ENCODE assay signal across 1 cellular context in genomic region chr2:27518113-27518781, GRCh38.
TF ChIP-seq lines count a peak whose summit lies in the region.

No MANE protein-coding gene starts in this region.

TF ChIP-seq in HepG2, 621 proteins besides CTCF, POLR2A, EP300 and RAD21 (continued from another document):
- TF ChIP-seq ZBTB26 (CRISPR knock-in tag; IDR thresholded peaks at IDR 0.05; ENCODE audit: borderline replicate concordance) (no peak), SPEN (CRISPR knock-in tag; IDR thresholded peaks at IDR 0.05; ENCODE audit: low read depth) (no peak), ARID5B (CRISPR knock-in tag; IDR thresholded peaks at IDR 0.05) (peak; percentile 59; the same call in 1 of the 2 replicates), IRF9 (CRISPR knock-in tag; IDR thresholded peaks at IDR 0.05; ENCODE audit: borderline replicate concordance) (no peak), SKIL (CRISPR knock-in tag; IDR thresholded peaks at IDR 0.05; ENCODE audit: borderline replicate concordance) (peak; percentile 37), RXRB (CRISPR knock-in tag; IDR thresholded peaks at IDR 0.05; ENCODE audit: borderline replicate concordance) (peak; percentile 49; the same call in 1 of the 2 replicates), SRSF4 (IDR thresholded peaks at IDR 0.05; ENCODE audit: low read depth, low read length, poor library complexity, severe bottlenecking) (no peak), LBX2 (CRISPR knock-in tag; IDR thresholded peaks at IDR 0.05; ENCODE audit: borderline replicate concordance) (no peak), ZKSCAN5 (CRISPR knock-in tag; IDR thresholded peaks at IDR 0.05) (no peak), NPAS2 (CRISPR knock-in tag; IDR thresholded peaks at IDR 0.05; ENCODE audit: borderline replicate concordance) (no peak), ZFP37 (CRISPR knock-in tag; IDR thresholded peaks at IDR 0.05; ENCODE audit: borderline replicate concordance) (no peak), RNF2 (conservative IDR thresholded peaks at IDR 0.05; ENCODE audit: low read depth) (no peak), ZNF790 (CRISPR knock-in tag; IDR thresholded peaks at IDR 0.05; ENCODE audit: borderline replicate concordance) (no peak), NR2F6 (IDR thresholded peaks at IDR 0.05) (peak; percentile 55; the same call in 1 of the 2 replicates), NR2F6 (CRISPR knock-in tag; IDR thresholded peaks at IDR 0.05) (0 out of 2 replicates have a peak, but pooled peaks have one; percentile 5), ZNF33A (CRISPR knock-in tag; IDR thresholded peaks at IDR 0.05; ENCODE audit: borderline replicate concordance) (no peak), TRIM24 (CRISPR knock-in tag; IDR thresholded peaks at IDR 0.05) (no peak), ZNF160 (CRISPR knock-in tag; IDR thresholded peaks at IDR 0.05) (peak; percentile 66; the same call in 1 of the 2 replicates), ZNF552 (CRISPR knock-in tag; IDR thresholded peaks at IDR 0.05; ENCODE audit: borderline replicate concordance) (no peak), ZNF607 (CRISPR knock-in tag; IDR thresholded peaks at IDR 0.05; ENCODE audit: borderline replicate concordance) (no peak), THAP8 (CRISPR knock-in tag; IDR thresholded peaks at IDR 0.05; ENCODE audit: borderline replicate concordance) (no peak), ZNF788 (CRISPR knock-in tag; IDR thresholded peaks at IDR 0.05; ENCODE audit: borderline replicate concordance) (peak; percentile 44; the same call in 1 of the 2 replicates), ZNF326 (CRISPR knock-in tag; IDR thresholded peaks at IDR 0.05; ENCODE audit: borderline replicate concordance) (no peak), FIP1L1 (IDR thresholded peaks at IDR 0.05; ENCODE audit: borderline replicate concordance, insufficient read depth, low read depth, low read length) (no peak), MTF1 (CRISPR knock-in tag; IDR thresholded peaks at IDR 0.05) (no peak), LCORL (IDR thresholded peaks at IDR 0.05) (no peak), LCORL (CRISPR knock-in tag; IDR thresholded peaks at IDR 0.05) (0 out of 2 replicates have a peak, but pooled peaks have one; percentile 36), ISL2 (CRISPR knock-in tag; IDR thresholded peaks at IDR 0.05) (no peak), GMEB1 (CRISPR knock-in tag; IDR thresholded peaks at IDR 0.05; ENCODE audit: borderline replicate concordance) (no peak), ZNF75D (CRISPR knock-in tag; IDR thresholded peaks at IDR 0.05; ENCODE audit: borderline replicate concordance) (no peak), ZMYM4 (CRISPR knock-in tag; IDR thresholded peaks at IDR 0.05) (peak; percentile 47; the same call in 1 of the 2 replicates), ARNT2 (CRISPR knock-in tag; IDR thresholded peaks at IDR 0.05; ENCODE audit: low read depth) (no peak), ZNF567 (CRISPR knock-in tag; IDR thresholded peaks at IDR 0.05; ENCODE audit: borderline replicate concordance) (no peak), DPF2 (CRISPR knock-in tag; IDR thresholded peaks at IDR 0.05; ENCODE audit: borderline replicate concordance, low read depth) (0 out of 2 replicates have a peak, but pooled peaks have one; percentile 35), ZNF710 (CRISPR knock-in tag; IDR thresholded peaks at IDR 0.05; ENCODE audit: borderline replicate concordance) (peak; percentile 67; the same call in 1 of the 2 replicates)
